ENCODE assay signal across 27 cellular contexts in genomic region chr13:111476197-111476596, GRCh38.
"Had no signal": no experiment of that assay in that cellular context is flagged by ENCODE, and none has a peak within 500 bp of the region (broad histone marks: within the 10 kb centered on the region; RNA-seq: fewer than 3 reads in every experiment).

No MANE protein-coding gene starts in this region.

- H3K36me3 Mint-ChIP-seq: memory B cell; mesothelial cell of epicardium; naive thymus-derived CD8-positive, alpha-beta T cell; stimulated activated naive B cell treated with anti-CD40 and anti-IgM and Interleukin-4, amounts not matched to agents 10 μg/mL and 1 μg/mL and 100 μg/mL, for 72 hours had no signal

- H3K4me3 ChIP-seq: colonic mucosa, gastrocnemius medialis, heart left ventricle, hepatocyte, lung, mucosa of descending colon, prostate gland, sigmoid colon, skin epidermis, spleen, thoracic aorta, tibial nerve, upper lobe of left lung had no signal

- DNase-seq: dermis blood vessel endothelial cell; effector memory CD8-positive, alpha-beta T cell; foreskin fibroblast; gastrocnemius medialis; heart left ventricle; kidney; mucosa of descending colon; naive thymus-derived CD8-positive, alpha-beta T cell; nephron progenitor cell; right cardiac atrium; sigmoid colon; spleen; stimulated activated naive B cell treated with anti-CD40 and anti-IgM and Interleukin-4, amounts not matched to agents 10 μg/mL and 1 μg/mL and 100 μg/mL, for 72 hours had no signal

- H3K9me3 Mint-ChIP-seq: central memory CD8-positive, alpha-beta T cell; effector memory CD8-positive, alpha-beta T cell; memory B cell; mesothelial cell of epicardium; naive thymus-derived CD8-positive, alpha-beta T cell; nephron progenitor cell; stimulated activated naive B cell treated with anti-CD40 and anti-IgM and Interleukin-4, amounts not matched to agents 10 μg/mL and 1 μg/mL and 100 μg/mL, for 72 hours; stimulated activated naive CD8-positive, alpha-beta T cell treated with anti-CD3 and anti-CD28 coated beads, Interleukin-15, Interleukin-2, amounts not matched to agents 100 ng/mL and 50 ng/mL, for 24 hours had no signal

- H3K4me3 Mint-ChIP-seq: central memory CD8-positive, alpha-beta T cell; effector memory CD8-positive, alpha-beta T cell; memory B cell; mesothelial cell of epicardium; naive thymus-derived CD8-positive, alpha-beta T cell; nephron progenitor cell; stimulated activated naive B cell treated with anti-CD40 and anti-IgM and Interleukin-4, amounts not matched to agents 10 μg/mL and 1 μg/mL and 100 μg/mL, for 72 hours; stimulated activated naive CD8-positive, alpha-beta T cell treated with anti-CD3 and anti-CD28 coated beads, Interleukin-15, Interleukin-2, amounts not matched to agents 100 ng/mL and 50 ng/mL, for 24 hours had no signal

- ATAC-seq: effector memory CD8-positive, alpha-beta T cell; gastrocnemius medialis; heart left ventricle; left lobe of liver; mucosa of descending colon; naive thymus-derived CD8-positive, alpha-beta T cell; right cardiac atrium; stimulated activated naive B cell treated with anti-CD40 and anti-IgM and Interleukin-4, amounts not matched to agents 10 μg/mL and 1 μg/mL and 100 μg/mL, for 72 hours had no signal

- H3K27ac ChIP-seq: colonic mucosa, gastrocnemius medialis, heart left ventricle, hepatocyte, neutrophil, prostate gland, sigmoid colon, skin epidermis, spleen, thoracic aorta, tibial nerve, upper lobe of left lung had no signal

- H3K9me3 ChIP-seq: colonic mucosa, gastrocnemius medialis, heart left ventricle, mucosa of descending colon, neutrophil, prostate gland, sigmoid colon, spleen, thoracic aorta, tibial nerve, upper lobe of left lung had no signal

- H3K36me3 ChIP-seq: colonic mucosa, gastrocnemius medialis, heart left ventricle, neutrophil, prostate gland, sigmoid colon, spleen, thoracic aorta, tibial nerve, upper lobe of left lung had no signal

- H3K27me3 Mint-ChIP-seq: stimulated activated naive CD8-positive, alpha-beta T cell treated with anti-CD3 and anti-CD28 coated beads, Interleukin-15, Interleukin-2, amounts not matched to agents 100 ng/mL and 50 ng/mL, for 24 hours had no signal

- H3K4me1 ChIP-seq: colonic mucosa, gastrocnemius medialis, heart left ventricle, prostate gland, sigmoid colon, spleen, upper lobe of left lung had no signal

- H3K4me1 Mint-ChIP-seq: central memory CD8-positive, alpha-beta T cell; memory B cell; mesothelial cell of epicardium; nephron progenitor cell; stimulated activated naive B cell treated with anti-CD40 and anti-IgM and Interleukin-4, amounts not matched to agents 10 μg/mL and 1 μg/mL and 100 μg/mL, for 72 hours had no signal

- H3K27me3 ChIP-seq: colonic mucosa, hepatocyte, neutrophil, tibial nerve, upper lobe of left lung had no signal

- H3K27ac Mint-ChIP-seq: effector memory CD8-positive, alpha-beta T cell; memory B cell; mesothelial cell of epicardium; nephron progenitor cell; stimulated activated naive B cell treated with anti-CD40 and anti-IgM and Interleukin-4, amounts not matched to agents 10 μg/mL and 1 μg/mL and 100 μg/mL, for 72 hours; stimulated activated naive CD8-positive, alpha-beta T cell treated with anti-CD3 and anti-CD28 coated beads, Interleukin-15, Interleukin-2, amounts not matched to agents 100 ng/mL and 50 ng/mL, for 24 hours had no signal
